Comparison of ENCODE assay signal across 7 cellular contexts in the genomic region with DNA sequence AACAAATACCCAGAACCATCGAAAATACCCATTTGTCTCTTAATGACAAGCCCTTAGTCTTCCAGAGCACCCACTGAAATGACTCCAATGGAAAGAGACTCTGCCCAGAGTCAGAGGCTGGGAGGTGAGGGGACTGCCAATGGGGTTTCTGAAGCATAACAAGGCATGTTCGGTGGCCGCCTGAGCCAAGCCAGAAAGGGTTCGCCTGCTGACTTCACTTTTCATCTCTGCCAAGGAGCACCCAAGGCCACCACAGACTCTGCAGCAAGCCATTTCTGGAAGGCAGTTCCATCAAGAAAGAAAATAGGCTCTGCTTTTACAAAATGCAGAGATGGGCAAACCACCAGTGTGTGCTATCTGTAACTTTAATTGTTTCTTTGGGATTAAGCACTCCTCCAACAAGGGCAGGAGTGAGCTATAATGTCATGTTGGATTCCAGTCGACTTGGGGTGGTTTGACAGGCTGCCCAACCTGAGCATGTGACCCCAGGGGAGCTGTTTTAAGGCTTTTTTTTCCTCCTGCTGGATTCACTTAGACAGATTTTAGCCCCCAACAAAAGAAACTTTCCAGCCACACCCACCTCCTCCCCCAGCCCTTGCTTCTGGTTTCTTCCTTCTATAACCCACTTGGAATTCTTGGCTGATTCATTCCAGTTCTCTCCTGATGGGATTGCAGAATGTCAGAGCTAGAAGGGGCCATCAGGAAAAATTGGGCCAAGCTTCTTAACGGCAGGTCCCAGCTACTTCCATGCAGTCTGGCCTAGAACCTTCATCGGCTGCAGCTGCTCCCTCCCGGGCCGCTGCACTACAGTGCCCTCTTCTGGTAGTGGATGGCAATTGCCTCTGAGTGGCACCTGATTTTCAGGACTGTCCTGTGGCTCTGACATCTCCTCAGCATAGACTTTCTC. TPM values are rescaled to one million over a fixed set of nuclear protein-coding genes. Genes with fewer than 3 reads are reported as not detected.
DNase-seq lines count a peak whose midpoint lies in the region; ATAC-seq and TF ChIP-seq lines count a peak whose summit lies in the region.

No MANE protein-coding gene starts in this region.

- no peaks in the 10 kb centered on the region for H3K36me3 Mint-ChIP-seq in activated CD8-positive, alpha-beta T cell treated with anti-CD3 and anti-CD28 coated beads, Interleukin-2, amount 10 ng/mL, durations not matched to agents 7 days and 5 days (ENCODE audit: low read depth)
- H3K36me3 Mint-ChIP-seq in effector memory CD8-positive, alpha-beta T cell (ENCODE audit: insufficient read depth) = no peaks in the 10 kb centered on the region
- peaks cover 0 to 2% of the 10 kb centered on the region in 2 donors for H3K36me3 Mint-ChIP-seq in stimulated activated naive B cell treated with anti-CD40 and anti-IgM and Interleukin-4, amounts not matched to agents 10 μg/mL and 1 μg/mL and 100 μg/mL, for 72 hours

- ATAC-seq in HG03280 (IDR thresholded peaks at IDR 0.05; ENCODE audit: unreplicated experiment) = peak; percentile 72
- ATAC-seq in activated CD8-positive, alpha-beta T cell treated with anti-CD3 and anti-CD28 coated beads, Interleukin-2, amount 10 ng/mL, durations not matched to agents 7 days and 5 days = peak; percentile 86
- peak; percentile 55 for ATAC-seq in effector memory CD8-positive, alpha-beta T cell (replicated peaks)
- peak; percentile 77 to 79 for ATAC-seq in stimulated activated naive B cell treated with anti-CD40 and anti-IgM and Interleukin-4, amounts not matched to agents 10 μg/mL and 1 μg/mL and 100 μg/mL, for 72 hours (replicated peaks)

- peaks cover 25% of the 10 kb centered on the region for H3K4me1 Mint-ChIP-seq in activated CD8-positive, alpha-beta T cell treated with anti-CD3 and anti-CD28 coated beads, Interleukin-2, amount 10 ng/mL, durations not matched to agents 7 days and 5 days (ENCODE audit: low read depth)
- peaks cover 0 to 13% of the 10 kb centered on the region in 2 donors for H3K4me1 Mint-ChIP-seq in effector memory CD8-positive, alpha-beta T cell (ENCODE audit: low read depth in 2 of 2)
- H3K4me1 Mint-ChIP-seq in stimulated activated naive B cell treated with anti-CD40 and anti-IgM and Interleukin-4, amounts not matched to agents 10 μg/mL and 1 μg/mL and 100 μg/mL, for 72 hours = peaks cover 18 to 24% of the 10 kb centered on the region in 2 donors

- peaks cover 5% of the 10 kb centered on the region for H3K27me3 Mint-ChIP-seq in activated CD8-positive, alpha-beta T cell treated with anti-CD3 and anti-CD28 coated beads, Interleukin-2, amount 10 ng/mL, durations not matched to agents 7 days and 5 days (ENCODE audit: low read depth)
- H3K27me3 Mint-ChIP-seq in effector memory CD8-positive, alpha-beta T cell = peaks cover 11 to 31% of the 10 kb centered on the region in 2 donors
- H3K27me3 Mint-ChIP-seq in stimulated activated naive B cell treated with anti-CD40 and anti-IgM and Interleukin-4, amounts not matched to agents 10 μg/mL and 1 μg/mL and 100 μg/mL, for 72 hours = peaks cover 22 to 39% of the 10 kb centered on the region in 2 donors

- POLR2A ChIA-PET in activated CD8-positive, alpha-beta T cell treated with anti-CD3 and anti-CD28 coated beads, Interleukin-2, amount 10 ng/mL, durations not matched to agents 7 days and 5 days (lab: Charles Lee) = no interaction called here

- in situ Hi-C loops in GM13976 (cut with MboI; ENCODE audit: low sequenced_read_pairs, unreplicated experiment) = no loop called here

- no peak overlapping the region for H3K27ac Mint-ChIP-seq in activated CD8-positive, alpha-beta T cell treated with anti-CD3 and anti-CD28 coated beads, Interleukin-2, amount 10 ng/mL, durations not matched to agents 7 days and 5 days
- H3K27ac Mint-ChIP-seq in effector memory CD8-positive, alpha-beta T cell = no peak overlapping the region
- H3K27ac Mint-ChIP-seq in stimulated activated naive B cell treated with anti-CD40 and anti-IgM and Interleukin-4, amounts not matched to agents 10 μg/mL and 1 μg/mL and 100 μg/mL, for 72 hours = no peak overlapping the region

- CTCF ChIA-PET in activated CD8-positive, alpha-beta T cell treated with anti-CD3 and anti-CD28 coated beads, Interleukin-2, amount 10 ng/mL, durations not matched to agents 7 days and 5 days (lab: Charles Lee) = interaction anchor here (0.5 to 5.1 kb wide), 26 partner anchors 8 to 803 kb away, joined by 3 to 48 read pairs (median 4); a partner anchor contains a TSS

- peak; percentile 98 for TF ChIP-seq CTCF in GM13976 (IDR thresholded peaks at IDR 0.05; ENCODE audit: borderline replicate concordance, control extremely low read depth, extremely low read depth, insufficient read depth, missing control alignments)

- DNase-seq in GM13976 (ENCODE audit: low spot score) = peak; percentile 82
- peak; percentile 83 for DNase-seq in NCI-H82 (lab: John Stamatoyannopoulos, UW)
- peak; percentile 78 for DNase-seq in activated CD8-positive, alpha-beta T cell treated with anti-CD3 and anti-CD28 coated beads, Interleukin-2, amount 10 ng/mL, durations not matched to agents 7 days and 5 days
- DNase-seq in effector memory CD8-positive, alpha-beta T cell = peak; percentile 70 to 76 (median 72)
- DNase-seq in midbrain (lab: John Stamatoyannopoulos, UW) = peak; percentile 54
- DNase-seq in stimulated activated naive B cell treated with anti-CD40 and anti-IgM and Interleukin-4, amounts not matched to agents 10 μg/mL and 1 μg/mL and 100 μg/mL, for 72 hours = peak; percentile 58

- H3K9me3 Mint-ChIP-seq in activated CD8-positive, alpha-beta T cell treated with anti-CD3 and anti-CD28 coated beads, Interleukin-2, amount 10 ng/mL, durations not matched to agents 7 days and 5 days (ENCODE audit: insufficient read depth) = no peaks in the 10 kb centered on the region
- no peaks in the 10 kb centered on the region for H3K9me3 Mint-ChIP-seq in effector memory CD8-positive, alpha-beta T cell
- no peaks in the 10 kb centered on the region for H3K9me3 Mint-ChIP-seq in stimulated activated naive B cell treated with anti-CD40 and anti-IgM and Interleukin-4, amounts not matched to agents 10 μg/mL and 1 μg/mL and 100 μg/mL, for 72 hours

- H3K4me3 Mint-ChIP-seq in activated CD8-positive, alpha-beta T cell treated with anti-CD3 and anti-CD28 coated beads, Interleukin-2, amount 10 ng/mL, durations not matched to agents 7 days and 5 days = no peak overlapping the region
- no peak overlapping the region for H3K4me3 Mint-ChIP-seq in effector memory CD8-positive, alpha-beta T cell
- no peak overlapping the region for H3K4me3 Mint-ChIP-seq in stimulated activated naive B cell treated with anti-CD40 and anti-IgM and Interleukin-4, amounts not matched to agents 10 μg/mL and 1 μg/mL and 100 μg/mL, for 72 hours

RNA-seq across cellular contexts. Expression of a gene that starts 24.1 kb away (rescaled TPM):
- under 1 TPM; 0.47 to 0.52 TPM for total RNA-seq in activated CD8-positive, alpha-beta T cell treated with anti-CD3 and anti-CD28 coated beads, Interleukin-2, amount 10 ng/mL, durations not matched to agents 7 days and 5 days

Comparison
In these comparisons a context has a peak if more than half of its experiments do, and no peak if none do; other contexts are left out.
1. Peak in every context shown above with its lines: DNase-seq and ATAC-seq.